16 cellular contexts compared by ENCODE assay signal in genomic region chr13:32026619-32027018, GRCh38. TPM values are rescaled to one million over a fixed set of nuclear protein-coding genes. Genes with fewer than 3 reads are reported as not detected.
DNase-seq lines count a peak whose midpoint lies in the region; ATAC-seq and TF ChIP-seq lines count a peak whose summit lies in the region.
"Had no signal": no experiment of that assay in that cellular context is flagged by ENCODE, and none has a peak within 500 bp of the region (broad histone marks: within the 10 kb centered on the region; RNA-seq: fewer than 3 reads in every experiment).

No MANE protein-coding gene starts in this region.

- no peaks in the 10 kb centered on the region for H3K9me3 ChIP-seq in lower lobe of right lung

- H2AFZ ChIP-seq in GM23338: no peak overlapping the region
- H2AFZ ChIP-seq: GM23248 had no signal

- DNase-seq in GM23338 (ENCODE audit: low spot score): no peak
- peak; percentile 61 for DNase-seq in NCI-H146 (lab: John Stamatoyannopoulos, UW)
- DNase-seq in NCI-H748 treated with DMSO at 0.1 percent for 48 hours (lab: John Stamatoyannopoulos, UW): peak; percentile 65
- DNase-seq in glutamatergic neuron: no peak
- no peak for DNase-seq in GM13977 (ENCODE audit: low spot score)
- no peak for DNase-seq in GM13976 (ENCODE audit: low spot score)
- DNase-seq in lower lobe of right lung: no peak
- DNase-seq: C1 segment of cervical spinal cord; Calu3; CD4-positive, alpha-beta T cell; DMS 273 treated with DMSO at 0.1 percent for 48 hours; GM23248; H9; IMR-90 had no signal

- H3K27me3 ChIP-seq in GM23338 (ENCODE audit: insufficient read depth) (no peaks in the 10 kb centered on the region), lower lobe of right lung (ENCODE audit: low read depth) (no peaks in the 10 kb centered on the region)

- H3F3A ChIP-seq in GM23338 (replicated peaks; ENCODE audit: low read depth): no peaks in the 10 kb centered on the region

- H3K9me2 ChIP-seq in GM23338 (ENCODE audit: insufficient read depth): no peaks in the 10 kb centered on the region

- ATAC-seq in GM23338 (no peak), GM18520 (IDR thresholded peaks at IDR 0.05; ENCODE audit: unreplicated experiment) (no peak), lower lobe of right lung (no peak)

- no peaks in the 10 kb centered on the region for H3K36me3 Mint-ChIP-seq in GM23338 (ENCODE audit: low read depth)
- no peaks in the 10 kb centered on the region for H3K36me3 Mint-ChIP-seq in glutamatergic neuron (ENCODE audit: unreplicated experiment)

- H3K4me3 Mint-ChIP-seq in GM23338 (no peak overlapping the region), glutamatergic neuron (ENCODE audit: unreplicated experiment) (no peak overlapping the region)
- H3K4me3 Mint-ChIP-seq: B cell; CD4-positive, alpha-beta T cell; H9 had no signal

- H3K4me1 Mint-ChIP-seq in GM23338: peaks cover 43% of the 10 kb centered on the region
- H3K4me1 Mint-ChIP-seq in glutamatergic neuron (ENCODE audit: low read depth, unreplicated experiment): peaks cover 28% of the 10 kb centered on the region

- H3K27ac ChIP-seq in GM23338 (ENCODE audit: low read depth) (no peak overlapping the region), lower lobe of right lung (no peak overlapping the region)
- H3K27ac ChIP-seq: GM23248 had no signal

- TF ChIP-seq CTCF in GM23338 (conservative IDR thresholded peaks at IDR 0.05; ENCODE audit: low read depth in 2 of 2) (no peak), glutamatergic neuron (IDR thresholded peaks at IDR 0.05; ENCODE audit: partially characterized antibody, unreplicated experiment) (no peak), GM13977 (IDR thresholded peaks at IDR 0.05; ENCODE audit: extremely low read depth, insufficient read depth, missing control alignments) (no peak), GM13976 (IDR thresholded peaks at IDR 0.05; ENCODE audit: borderline replicate concordance, control extremely low read depth, extremely low read depth, insufficient read depth, missing control alignments) (no peak), lower lobe of right lung (IDR thresholded peaks at IDR 0.05) (no peak)

- H3K36me3 ChIP-seq in GM23338 (ENCODE audit: insufficient read depth) (no peaks in the 10 kb centered on the region), lower lobe of right lung (no peaks in the 10 kb centered on the region)

- no peak overlapping the region for H3K4me3 ChIP-seq in GM23338
- no peak overlapping the region for H3K4me3 ChIP-seq in lower lobe of right lung
- H3K4me3 ChIP-seq: GM23248 had no signal

- H3K9me3 Mint-ChIP-seq in GM23338: no peaks in the 10 kb centered on the region
- peaks cover 7% of the 10 kb centered on the region for H3K9me3 Mint-ChIP-seq in glutamatergic neuron (ENCODE audit: unreplicated experiment)
- H3K9me3 Mint-ChIP-seq: CD4-positive, alpha-beta T cell; H9 had no signal

- H3K79me2 ChIP-seq in GM23338 (replicated peaks; ENCODE audit: insufficient read depth): no peaks in the 10 kb centered on the region

- intact Hi-C loops in lower lobe of right lung (cut with DNase I): no loop called here

- no peak overlapping the region for H3K27ac Mint-ChIP-seq in GM23338
- peak overlapping the region; percentile 60 for H3K27ac Mint-ChIP-seq in glutamatergic neuron (ENCODE audit: unreplicated experiment)
- H3K27ac Mint-ChIP-seq: B cell; CD4-positive, alpha-beta T cell had no signal

- H3K4me2 ChIP-seq in GM23338: 0 out of 2 replicates have a peak overlapping the region, but pooled peaks have one; percentile 24

- H3K27me3 Mint-ChIP-seq in GM23338 (ENCODE audit: insufficient read depth, low read depth, poor library complexity): peaks cover 2% of the 10 kb centered on the region
- H3K27me3 Mint-ChIP-seq in glutamatergic neuron (ENCODE audit: unreplicated experiment): peaks cover 8% of the 10 kb centered on the region
- H3K27me3 Mint-ChIP-seq: B cell; CD4-positive, alpha-beta T cell had no signal

- H3K4me1 ChIP-seq in GM23338 (ENCODE audit: insufficient read depth) (peaks cover 27% of the 10 kb centered on the region), lower lobe of right lung (peaks cover 18% of the 10 kb centered on the region)

- no peaks in the 10 kb centered on the region for H4K20me1 ChIP-seq in GM23338 (replicated peaks; ENCODE audit: insufficient read depth)

- in situ Hi-C loops in GM13977 (cut with MboI; ENCODE audit: low pct_unique_long_range_greater_than_20kb, low sequenced_read_pairs, unreplicated experiment): loop anchor here (10.0 kb wide), 1 partner anchor 288 kb away; the partner anchor contains the start of genes BRCA2 and ZAR1L
- in situ Hi-C loops in GM13976 (cut with MboI; ENCODE audit: low sequenced_read_pairs, unreplicated experiment): loop anchor here (10.0 kb wide), 1 partner anchor 288 kb away; the partner anchor contains the start of genes BRCA2 and ZAR1L

TF ChIP-seq in GM23338, 12 proteins besides CTCF, POLR2A, EP300 and RAD21 (continues in another document):
- no peak for TF ChIP-seq ZNF462 (CRISPR knock-in tag; IDR thresholded peaks at IDR 0.05)
- no peak for TF ChIP-seq EZH2phosphoT487 (IDR thresholded peaks at IDR 0.05; ENCODE audit: unreplicated experiment)
- TF ChIP-seq ETS1 (IDR thresholded peaks at IDR 0.05): no peak
- no peak for TF ChIP-seq CREB1 (CRISPR knock-in tag; IDR thresholded peaks at IDR 0.05; ENCODE audit: low read depth)
- no peak for TF ChIP-seq JUNB (IDR thresholded peaks at IDR 0.05; ENCODE audit: unreplicated experiment)
- TF ChIP-seq EZH2 (IDR thresholded peaks at IDR 0.05; ENCODE audit: low read depth, unreplicated experiment): no peak
- TF ChIP-seq POLR2AphosphoS5 (IDR thresholded peaks at IDR 0.05; ENCODE audit: low read depth): no peak

RNA-seq across cellular contexts. Expression of gene FRY, which starts 5.0 kb away (rescaled TPM):
- total RNA-seq in GM23338 (2014; rRNA removed; shearing (Covaris generic)): 4.1 and 10.1 TPM in 2 replicates
- 1.3 and 2.4 TPM in 2 replicates for polyA plus RNA-seq in GM23338 (2016; fragmentation: Nextera tagmentation; extraction: Ambion mirVana)
- total RNA-seq in glutamatergic neuron (ENCODE audit: unreplicated experiment): 83.6 TPM
- total RNA-seq in lower lobe of right lung: 93.7 TPM

Comparison
In these comparisons a context has a peak if more than half of its experiments do, and no peak if none do; other contexts are left out.
1. DNase-seq: peak in NCI-H146 (single experiment) and NCI-H748 treated with DMSO at 0.1 percent for 48 hours (single experiment); none in GM23338 (single experiment), glutamatergic neuron (single experiment), GM13977 (single experiment), GM13976 (single experiment) and lower lobe of right lung (single experiment).